Comparison of ENCODE assay signal across 15 cellular contexts in genomic region chr5:178019379-178020030, GRCh38. TPM values are rescaled to one million over a fixed set of nuclear protein-coding genes. Genes with fewer than 3 reads are reported as not detected.
"Had no signal": no experiment of that assay in that cellular context is flagged by ENCODE, and none has a peak within 500 bp of the region (broad histone marks: within the 10 kb centered on the region; RNA-seq: fewer than 3 reads in every experiment).

No MANE protein-coding gene starts in this region.

RNA-seq across cellular contexts. Expression of gene PROP1, which starts 23.5 kb away (rescaled TPM):
- total RNA-seq: stomach, subcutaneous adipose tissue, suprapubic skin, temporal lobe, testis, thoracic aorta, thyroid gland, tibial nerve, transverse colon, upper lobe of left lung, upper lobe of right lung, ureter, urinary bladder, uterus, vagina had no signal
